In genomic region chr3:64144241-64144900, GRCh38 we compare ENCODE assay signal across 1 cellular context.
TF ChIP-seq lines count a peak whose summit lies in the region.

No MANE protein-coding gene starts in this region.

TF ChIP-seq in SK-N-SH, 30 proteins besides CTCF, POLR2A, EP300 and RAD21 (continued from another document):
- no peak for TF ChIP-seq POLR2AphosphoS5 (IDR thresholded peaks at IDR 0.05; ENCODE audit: low read depth, low read length)
